ENCODE assay signal across 23 cellular contexts in genomic region chr7:90763108-90763507, GRCh38.
"Had no signal": no experiment of that assay in that cellular context is flagged by ENCODE, and none has a peak within 500 bp of the region (broad histone marks: within the 10 kb centered on the region; RNA-seq: fewer than 3 reads in every experiment).

No MANE protein-coding gene starts in this region.

- DNase-seq: activated CD4-positive, alpha-beta T cell treated with anti-CD3 and anti-CD28 coated beads for 4 hours; activated CD4-positive, alpha-beta T cell treated with anti-CD3 and anti-CD28 coated beads, Interleukin-2, amount 50 U/mL, for 4 hours; activated CD4-positive, CD25-positive, alpha-beta regulatory T cell; activated effector memory CD4-positive, alpha-beta T cell treated with anti-CD3 and anti-CD28 coated beads, Interleukin-2, amount 50 U/mL, for 16 hours; activated naive CD4-positive, alpha-beta T cell treated with anti-CD3 and anti-CD28 coated beads for 36 hours; activated naive CD8-positive, alpha-beta T cell treated with anti-CD3 and anti-CD28 coated beads for 36 hours; activated T-cell treated with anti-CD3 and anti-CD28 coated beads for 4 hours; adrenal gland; aorta; cortex of kidney; effector memory CD8-positive, alpha-beta T cell; islet precursor cell; left cardiac atrium; mesendoderm; spleen; stimulated activated naive CD4-positive, alpha-beta T cell treated with Interleukin-2 at 50 U/mL for 16 hours; T-cell; testis; transverse colon had no signal

- H3K9me3 ChIP-seq: adrenal gland, gastroesophageal sphincter, right atrium auricular region, spleen, testis, transverse colon had no signal

- H3K36me3 ChIP-seq: adrenal gland, gastroesophageal sphincter, right atrium auricular region, transverse colon had no signal

- ATAC-seq: effector memory CD8-positive, alpha-beta T cell; gastroesophageal sphincter; left cardiac atrium; natural killer cell treated with Interleukin-12 subunit alpha and Interleukin-12 subunit beta and Interleukin-15 and Interleukin-18, amount 100 ng/mL, for 72 hours; T-cell had no signal

- H3K27me3 ChIP-seq: adrenal gland, gastroesophageal sphincter, hepatocyte, right atrium auricular region, spleen, testis, transverse colon had no signal

- H3K79me2 ChIP-seq: hepatocyte had no signal

- H3K4me1 ChIP-seq: adrenal gland, gastroesophageal sphincter had no signal

- H3K4me3 ChIP-seq: adrenal gland, gastroesophageal sphincter, hepatocyte, right atrium auricular region, spleen, testis, transverse colon had no signal

- H2AFZ ChIP-seq: hepatocyte had no signal

- H3K27ac ChIP-seq: adrenal gland, gastroesophageal sphincter, hepatocyte, right atrium auricular region, spleen, testis, transverse colon had no signal

- H3K4me2 ChIP-seq: hepatocyte had no signal
